8 cellular contexts compared by ENCODE assay signal in genomic region chr12:10331642-10332239, GRCh38. TPM values are rescaled to one million over a fixed set of nuclear protein-coding genes. Genes with fewer than 3 reads are reported as not detected.
DNase-seq lines count a peak whose midpoint lies in the region; ATAC-seq and TF ChIP-seq lines count a peak whose summit lies in the region.

No MANE protein-coding gene starts in this region.

- H3K27ac Mint-ChIP-seq in natural killer cell = peak overlapping the region; percentile 82 to 85

- H3K9ac ChIP-seq in DND-41 (ENCODE audit: low read depth, low read length) = no peak overlapping the region

- H3K9me3 Mint-ChIP-seq in natural killer cell = peaks cover 0 to 2% of the 10 kb centered on the region in 2 donors

- H3K36me3 Mint-ChIP-seq in natural killer cell = peaks cover 25% of the 10 kb centered on the region

- H3K9me3 ChIP-seq in DND-41 (ENCODE audit: insufficient read depth, low read length, severe bottlenecking) = no peaks in the 10 kb centered on the region

- intact Hi-C loops in natural killer cell (cut with micrococcal nuclease) = loop anchor here (1.0 kb wide), 1 partner anchor 231 kb away; no protein-coding TSS in a partner anchor

- DNase-seq in DND-41 = no peak
- DNase-seq in Kasumi-1 (lab: John Stamatoyannopoulos, UW) = peak; percentile 57 to 67
- peak; percentile 8 to 29 for DNase-seq in SHP77 (lab: John Stamatoyannopoulos, UW)
- DNase-seq in erythroblast (lab: John Stamatoyannopoulos, UW) = peak; percentile 40 to 59
- DNase-seq in natural killer cell = no peak
- DNase-seq in activated T-cell treated with anti-CD3 and anti-CD28 coated beads for 4 hours = no peak

- no peak overlapping the region for H2AFZ ChIP-seq in DND-41 (ENCODE audit: low read depth, low read length)

- no peaks in the 10 kb centered on the region for H3K36me3 ChIP-seq in DND-41 (ENCODE audit: insufficient read depth, low read length)

- no peak for TF ChIP-seq POLR2A in erythroblast (IDR thresholded peaks at IDR 0.05; ENCODE audit: low read length)

- H3K4me3 ChIP-seq in DND-41 (ENCODE audit: low read depth in 1 of 2, low read length in 2 of 2) = no peak overlapping the region

- peak overlapping the region; percentile 21 for H3K4me3 Mint-ChIP-seq in natural killer cell

- ATAC-seq in DND-41 (ENCODE audit: insufficient read depth, low read depth) (peak; percentile 71), natural killer cell (peak in 2 of 3 donors; percentile 50 to 64), GM21528 (IDR thresholded peaks at IDR 0.05; ENCODE audit: low FRiP score, unreplicated experiment) (no peak), GM21737 (IDR thresholded peaks at IDR 0.05; ENCODE audit: unreplicated experiment) (no peak)

- no peaks in the 10 kb centered on the region for H3K27me3 Mint-ChIP-seq in natural killer cell (ENCODE audit: low read depth in 2 of 2)

- no peaks in the 10 kb centered on the region for H3K4me1 ChIP-seq in DND-41 (ENCODE audit: insufficient read depth, low read length)

- H4K20me1 ChIP-seq in DND-41 (ENCODE audit: insufficient read depth, low read length) = no peaks in the 10 kb centered on the region

- H3K79me2 ChIP-seq in DND-41 (ENCODE audit: insufficient read depth, low read length) = no peaks in the 10 kb centered on the region

- no peak overlapping the region for H3K4me2 ChIP-seq in DND-41 (ENCODE audit: insufficient read depth, low read length)

- H3K4me1 Mint-ChIP-seq in natural killer cell = peaks cover 58 to 75% of the 10 kb centered on the region in 2 donors

- no peak overlapping the region for H3K27ac ChIP-seq in DND-41 (ENCODE audit: low read length)

- peaks cover 4% of the 10 kb centered on the region for H3K27me3 ChIP-seq in DND-41 (ENCODE audit: insufficient read depth, low read length, poor library complexity)

- TF ChIP-seq CTCF in DND-41 (IDR thresholded peaks at IDR 0.05; ENCODE audit: borderline replicate concordance, extremely low read depth, low read length, poor library complexity, severe bottlenecking) (peak; percentile 80), natural killer cell (IDR thresholded peaks at IDR 0.05) (peak; percentile 51)

RNA-seq across cellular contexts. Expression of gene KLRD1, which starts 24.1 kb away (rescaled TPM):
- 100 to 1,000 TPM; 568 to 782 (median 688) TPM for total RNA-seq in natural killer cell

RNA-seq across cellular contexts. Expression of gene KLRK1, which starts 58.1 kb away (rescaled TPM):
- 100 to 1,000 TPM; 398 to 543 (median 515) TPM for total RNA-seq in natural killer cell

Comparison
In these comparisons a context has a peak if more than half of its experiments do, and no peak if none do; other contexts are left out.
1. ATAC-seq: peak in DND-41 (single experiment) and natural killer cell (2 of 3); none in GM21528 (single experiment) and GM21737 (single experiment).
2. DNase-seq: peak in Kasumi-1 (2 of 2), SHP77 (2 of 2) and erythroblast (2 of 2); none in DND-41 (single experiment), natural killer cell (single experiment) and activated T-cell treated with anti-CD3 and anti-CD28 coated beads for 4 hours (single experiment).